ENCODE assay signal across 9 cellular contexts in genomic region chr13:29743229-29743786, GRCh38.
DNase-seq lines count a peak whose midpoint lies in the region; ATAC-seq and TF ChIP-seq lines count a peak whose summit lies in the region.
"Had no signal": no experiment of that assay in that cellular context is flagged by ENCODE, and none has a peak within 500 bp of the region (broad histone marks: within the 10 kb centered on the region; RNA-seq: fewer than 3 reads in every experiment).

No MANE protein-coding gene starts in this region.

- ATAC-seq in aorta (ENCODE audit: low FRiP score) (peak; percentile 83), GM18517 (IDR thresholded peaks at IDR 0.05; ENCODE audit: unreplicated experiment) (no peak)
- ATAC-seq: lower lobe of right lung had no signal

- intact Hi-C loops in aorta (cut with DNase I): no loop called here

- DNase-seq in NCI-H748 (lab: John Stamatoyannopoulos, UW; ENCODE audit: unreplicated experiment): peak; percentile 47
- DNase-seq in NCI-H748 treated with DMSO at 0.1 percent for 48 hours (lab: John Stamatoyannopoulos, UW): no peak
- peak; percentile 48 for DNase-seq in epithelial cell of proximal tubule (ENCODE audit: low read depth)
- DNase-seq in aorta: peak in 1 of 2 donors; percentile 61
- DNase-seq in occipital lobe (lab: John Stamatoyannopoulos, UW): no peak
- DNase-seq in activated gamma-delta T cell treated with Interleukin-2 at 50 U/mL for 16 hours: no peak
- DNase-seq: lower lobe of right lung had no signal

- H3K4me1 ChIP-seq in muscle layer of duodenum (ENCODE audit: control insufficient read depth in 1 of 2, insufficient read depth in 2 of 2, low read length in 2 of 2) (peaks cover 0 to 6% of the 10 kb centered on the region in 2 donors), aorta (ENCODE audit: control insufficient read depth in 1 of 2, insufficient read depth in 2 of 2, low read length in 2 of 2) (no peaks in the 10 kb centered on the region)
- H3K4me1 ChIP-seq: lower lobe of right lung had no signal

- H3K36me3 ChIP-seq in muscle layer of duodenum (ENCODE audit: control insufficient read depth in 1 of 2, insufficient read depth in 2 of 2, low read length in 2 of 2) (no peaks in the 10 kb centered on the region), aorta (ENCODE audit: control insufficient read depth in 1 of 2, insufficient read depth in 2 of 2, low read length in 1 of 2) (no peaks in the 10 kb centered on the region)
- H3K36me3 ChIP-seq: lower lobe of right lung had no signal

- no peaks in the 10 kb centered on the region for H3K27me3 ChIP-seq in muscle layer of duodenum (ENCODE audit: low read depth, low read length)
- H3K27me3 ChIP-seq in aorta (ENCODE audit: control insufficient read depth in 1 of 2, insufficient read depth in 2 of 2, low read length in 1 of 2): no peaks in the 10 kb centered on the region

- H3K4me3 ChIP-seq in epithelial cell of proximal tubule (ENCODE audit: low read depth, low read length) (no peak overlapping the region), muscle layer of duodenum (ENCODE audit: low read depth in 1 of 2, low read length in 2 of 2) (no peak overlapping the region), aorta (ENCODE audit: low read length in 2 of 2) (no peak overlapping the region)
- H3K4me3 ChIP-seq: lower lobe of right lung had no signal

- 5 to 11% methylated on average over 15 of the region's 15 CpGs for WGBS in aorta, 2 donors

- H3K9me3 ChIP-seq in muscle layer of duodenum (ENCODE audit: control insufficient read depth in 1 of 2, low read length in 2 of 2) (no peaks in the 10 kb centered on the region), aorta (ENCODE audit: control insufficient read depth, low read length) (no peaks in the 10 kb centered on the region)
- H3K9me3 ChIP-seq: lower lobe of right lung had no signal

- H3K27ac ChIP-seq in muscle layer of duodenum (ENCODE audit: low read length): peak overlapping the region; percentile 51
- peak overlapping the region in 1 of 2 donors; percentile 21 for H3K27ac ChIP-seq in aorta (ENCODE audit: low read depth in 1 of 2, low read length in 2 of 2)
- H3K27ac ChIP-seq: lower lobe of right lung had no signal

- no peak for TF ChIP-seq CTCF in epithelial cell of proximal tubule (conservative IDR thresholded peaks at IDR 0.05; ENCODE audit: low read depth, low read length)

Comparison
In these comparisons a context has a peak if more than half of its experiments do, and no peak if none do; other contexts are left out.
1. DNase-seq: peak in NCI-H748 (single experiment) and epithelial cell of proximal tubule (single experiment); none in NCI-H748 treated with DMSO at 0.1 percent for 48 hours (single experiment), occipital lobe (single experiment) and activated gamma-delta T cell treated with Interleukin-2 at 50 U/mL for 16 hours (single experiment).